In the genomic region with DNA sequence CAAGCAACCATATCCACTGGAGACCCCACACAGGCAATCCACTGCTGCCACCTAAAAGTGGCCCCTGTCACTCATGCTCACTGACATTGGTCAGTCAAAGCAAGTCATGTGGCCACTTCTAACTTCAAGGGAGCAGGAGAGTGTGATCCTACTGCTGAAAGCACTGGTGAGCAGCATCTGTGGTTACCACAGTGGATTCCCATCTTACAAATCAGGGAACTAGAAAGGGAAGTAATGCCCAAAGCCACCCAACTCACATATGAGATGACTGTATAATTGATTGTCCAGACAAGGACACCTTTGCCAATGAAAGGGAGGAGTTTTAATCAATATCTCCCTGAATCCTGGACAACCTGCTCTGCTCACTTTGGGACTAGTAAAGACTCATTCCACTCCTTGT, we compare ENCODE assay signal across 18 cellular contexts.
"Had no signal": no experiment of that assay in that cellular context is flagged by ENCODE, and none has a peak within 500 bp of the region (broad histone marks: within the 10 kb centered on the region; RNA-seq: fewer than 3 reads in every experiment).

No MANE protein-coding gene starts in this region.

- H3K9me3 Mint-ChIP-seq: nephron progenitor cell had no signal

- FAIRE-seq: small intestine had no signal

- DNase-seq: colonic mucosa; dermis blood vessel endothelial cell; foreskin keratinocyte; head of caudate nucleus; kidney glomerular epithelial cell; mesendoderm; naive thymus-derived CD4-positive, alpha-beta T cell; nephron progenitor cell; sigmoid colon; small intestine; stimulated activated CD4-positive, alpha-beta T cell treated with anti-CD3 and anti-CD28 coated beads, Interleukin-12 subunit alpha, Interleukin-12 subunit beta, amount 100 ng/mL, for 4 hours; stimulated activated naive CD4-positive, alpha-beta T cell; thyroid gland; upper lobe of left lung had no signal

- H3K4me1 ChIP-seq: colonic mucosa, foreskin keratinocyte, sigmoid colon, suprapubic skin, thyroid gland, upper lobe of left lung, vagina had no signal

- H3K27ac Mint-ChIP-seq: naive thymus-derived CD4-positive, alpha-beta T cell; nephron progenitor cell had no signal

- ATAC-seq: foreskin keratinocyte; naive thymus-derived CD4-positive, alpha-beta T cell had no signal

- H3K79me2 ChIP-seq: hepatocyte had no signal

- H3K4me1 Mint-ChIP-seq: naive thymus-derived CD4-positive, alpha-beta T cell had no signal

- H3K4me3 ChIP-seq: colonic mucosa, hepatocyte, right atrium auricular region, sigmoid colon, suprapubic skin, thyroid gland, upper lobe of left lung, vagina had no signal

- H3K27ac ChIP-seq: colonic mucosa, foreskin keratinocyte, hepatocyte, right atrium auricular region, sigmoid colon, suprapubic skin, thyroid gland, upper lobe of left lung, vagina had no signal

- H2AFZ ChIP-seq: hepatocyte had no signal

- H3K9me3 ChIP-seq: colonic mucosa, right atrium auricular region, sigmoid colon, suprapubic skin, thyroid gland, upper lobe of left lung, vagina had no signal

- H3K4me3 Mint-ChIP-seq: naive thymus-derived CD4-positive, alpha-beta T cell; nephron progenitor cell had no signal

- H3K4me2 ChIP-seq: hepatocyte had no signal

- H3K27me3 ChIP-seq: colonic mucosa, hepatocyte, right atrium auricular region, sigmoid colon, suprapubic skin, thyroid gland, upper lobe of left lung, vagina had no signal

- H3K36me3 ChIP-seq: colonic mucosa, right atrium auricular region had no signal
